In genomic region chr9:15485836-15486678, GRCh38 we compare ENCODE assay signal across 8 cellular contexts. TPM values are rescaled to one million over a fixed set of nuclear protein-coding genes. Genes with fewer than 3 reads are reported as not detected.
DNase-seq lines count a peak whose midpoint lies in the region; ATAC-seq and TF ChIP-seq lines count a peak whose summit lies in the region.

No MANE protein-coding gene starts in this region.

- H3K4ac ChIP-seq in mesendoderm (ENCODE audit: low read depth, low read length): no peak overlapping the region

- H2BK120ac ChIP-seq in mesendoderm (ENCODE audit: low read depth, low read length): no peak overlapping the region

- no peak for ATAC-seq in body of pancreas
- no peak for ATAC-seq in HG02623 (IDR thresholded peaks at IDR 0.05; ENCODE audit: unreplicated experiment)
- no peak for ATAC-seq in GM21717 (IDR thresholded peaks at IDR 0.05; ENCODE audit: unreplicated experiment)
- no peak for ATAC-seq in HG03342 (IDR thresholded peaks at IDR 0.05; ENCODE audit: unreplicated experiment)

- H3K4me3 ChIP-seq in Loucy (ENCODE audit: low read length, poor library complexity, severe bottlenecking): no peak overlapping the region
- H3K4me3 ChIP-seq in body of pancreas: no peak overlapping the region
- H3K4me3 ChIP-seq in mesendoderm (ENCODE audit: low read length): no peak overlapping the region

- 0 out of 2 replicates have a peak, but pooled peaks cover 6% of the 10 kb centered on the region for H3F3A ChIP-seq in Loucy (ENCODE audit: low read depth)

- no peak overlapping the region for H2AFZ ChIP-seq in Loucy (ENCODE audit: low read length)

- H2BK5ac ChIP-seq in mesendoderm (ENCODE audit: low read length): no peak overlapping the region

- no peaks in the 10 kb centered on the region for H3K4me1 ChIP-seq in Loucy (ENCODE audit: insufficient read depth, low read length, poor library complexity, severe bottlenecking)
- H3K4me1 ChIP-seq in body of pancreas: no peaks in the 10 kb centered on the region
- H3K4me1 ChIP-seq in mesendoderm (ENCODE audit: control insufficient read depth, low read depth, low read length): no peaks in the 10 kb centered on the region

- H3K9me2 ChIP-seq in Loucy (replicated peaks; ENCODE audit: low read depth, low read length): no peaks in the 10 kb centered on the region

- peaks cover 84% of the 10 kb centered on the region for H3K36me3 ChIP-seq in Loucy (ENCODE audit: insufficient read depth, low read length)
- no peaks in the 10 kb centered on the region for H3K36me3 ChIP-seq in body of pancreas (replicated peaks in 1 of 2; ENCODE audit: insufficient read depth in 1 of 2, low read depth in 2 of 2)
- H3K36me3 ChIP-seq in mesendoderm (ENCODE audit: control insufficient read depth, insufficient read depth, low read length): no peaks in the 10 kb centered on the region

- no peak overlapping the region for H3K18ac ChIP-seq in mesendoderm (ENCODE audit: low read length)

- H3K4me2 ChIP-seq in Loucy (ENCODE audit: low read depth, low read length, poor library complexity, severe bottlenecking) (no peak overlapping the region), mesendoderm (ENCODE audit: low read length) (no peak overlapping the region)

- peak; percentile 72 for TF ChIP-seq CTCF in Loucy (conservative IDR thresholded peaks at IDR 0.05; ENCODE audit: low read length)
- TF ChIP-seq CTCF in body of pancreas (IDR thresholded peaks at IDR 0.05): peak in 5 of 7 experiments; percentile 19 to 37 (median 26)

- DNase-seq in DMS114 treated with DMSO at 0.1 percent for 48 hours (lab: John Stamatoyannopoulos, UW; ENCODE audit: unreplicated experiment): peak; percentile 6
- no peak for DNase-seq in body of pancreas
- DNase-seq in mesendoderm: peak; percentile 31
- no peak for DNase-seq in H4 (ENCODE audit: low spot score)

- H3K27me3 ChIP-seq in Loucy (ENCODE audit: insufficient read depth, low read length, poor library complexity, severe bottlenecking): no peaks in the 10 kb centered on the region
- no peaks in the 10 kb centered on the region for H3K27me3 ChIP-seq in body of pancreas
- no peaks in the 10 kb centered on the region for H3K27me3 ChIP-seq in mesendoderm (ENCODE audit: insufficient read depth, low read length, poor library complexity)

- H3K56ac ChIP-seq in mesendoderm (ENCODE audit: low read length): no peak overlapping the region

- H3K9me3 ChIP-seq in Loucy (ENCODE audit: insufficient read depth, low read depth, low read length) (no peaks in the 10 kb centered on the region), body of pancreas (no peaks in the 10 kb centered on the region)

- H2BK15ac ChIP-seq in mesendoderm (replicated peaks; ENCODE audit: low read depth): no peak overlapping the region

- H4K20me1 ChIP-seq in Loucy (ENCODE audit: insufficient read depth, low read length, poor library complexity, severe bottlenecking): peaks cover 29% of the 10 kb centered on the region

- H3K23ac ChIP-seq in mesendoderm (ENCODE audit: low read length): no peak overlapping the region

- H3K79me2 ChIP-seq in Loucy (ENCODE audit: insufficient read depth, low read length): peaks cover 27% of the 10 kb centered on the region
- peaks cover 2% of the 10 kb centered on the region for H3K79me2 ChIP-seq in mesendoderm (ENCODE audit: control insufficient read depth, insufficient read depth, low read length)

- H4K8ac ChIP-seq in mesendoderm (ENCODE audit: low read depth, low read length): no peak overlapping the region

- no peak overlapping the region for H3K9ac ChIP-seq in Loucy (ENCODE audit: low read depth, low read length, poor library complexity, severe bottlenecking)
- H3K9ac ChIP-seq in mesendoderm (ENCODE audit: low read length): no peak overlapping the region

- 58 to 72% methylated on average over 2 of the region's 2 CpGs for WGBS in body of pancreas, 2 donors
- 100% methylated on average over 1 of the region's 2 CpGs for WGBS in mesendoderm (ENCODE audit: extremely low coverage, insufficient coverage, low lambda C conversion rate)

- no peak for TF ChIP-seq POLR2A in body of pancreas (IDR thresholded peaks at IDR 0.05)

- no peak overlapping the region for H2AK5ac ChIP-seq in mesendoderm (ENCODE audit: low read length)

- H3K27ac ChIP-seq in body of pancreas: no peak overlapping the region
- no peak overlapping the region for H3K27ac ChIP-seq in mesendoderm (ENCODE audit: low read depth, low read length)

- intact Hi-C loops in body of pancreas (cut with DNase I): no loop called here

- H3K79me1 ChIP-seq in mesendoderm (ENCODE audit: low read length): peaks cover 1% of the 10 kb centered on the region

- H4K5ac ChIP-seq in mesendoderm (ENCODE audit: low read length): no peak overlapping the region

RNA-seq across cellular contexts. Expression of gene PSIP1, which starts 24.7 kb away (rescaled TPM):
- total RNA-seq in body of pancreas: 10 to 100 TPM; 21.5 to 25.7 TPM
- 315 TPM for polyA plus RNA-seq in mesendoderm (2013, experiment 1 of 2)
- polyA plus RNA-seq in mesendoderm (2013, experiment 2 of 2): 328 TPM
- total RNA-seq in H4 (2014; rRNA removed; shearing (Covaris generic)): 39.4 and 54.3 TPM in 2 replicates

Comparison
In these comparisons a context has a peak if more than half of its experiments do, and no peak if none do; other contexts are left out.
1. DNase-seq: peak in DMS114 treated with DMSO at 0.1 percent for 48 hours (single experiment) and mesendoderm (single experiment); none in body of pancreas (0 of 4) and H4 (single experiment).